In the genomic region with DNA sequence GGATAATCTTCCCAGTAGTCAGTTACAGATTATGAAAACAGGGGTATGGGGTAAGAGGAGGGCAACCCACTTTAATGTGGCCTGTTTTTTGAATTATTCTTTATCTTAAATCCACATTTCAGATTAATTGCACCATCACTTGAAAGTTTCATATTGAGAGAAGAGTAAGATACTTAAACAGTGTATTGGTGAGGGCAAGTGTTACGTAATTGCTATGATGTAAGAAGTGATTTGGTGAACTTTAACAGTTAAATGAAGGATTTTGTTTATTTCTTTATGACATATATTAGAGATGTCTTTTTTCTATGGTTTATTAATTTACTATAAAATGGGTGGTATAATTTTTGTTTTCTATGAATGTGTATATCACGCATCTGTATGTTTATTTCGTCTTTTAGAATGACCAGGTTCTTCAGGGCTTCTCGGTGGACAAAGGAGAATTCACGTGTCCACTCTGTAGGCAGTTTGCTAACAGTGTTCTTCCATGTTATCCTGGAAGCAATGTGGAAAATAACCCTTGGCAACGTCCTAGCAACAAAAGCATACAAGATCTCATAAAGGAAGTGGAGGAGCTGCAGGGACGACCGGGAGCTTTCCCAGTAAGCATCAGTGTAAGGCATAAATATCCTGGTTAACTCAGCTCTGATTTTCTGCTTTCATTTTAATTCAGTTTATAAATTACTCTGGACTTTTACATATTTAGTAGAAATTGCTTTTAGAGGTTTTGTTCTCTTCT, we compare ENCODE assay signal across 22 cellular contexts.
A peak's percentile ranks its signal among the peaks of the same experiment; 100 is the strongest.
DNase-seq lines count a peak whose midpoint lies in the region; ATAC-seq and TF ChIP-seq lines count a peak whose summit lies in the region.
"Had no signal": no experiment of that assay in that cellular context is flagged by ENCODE, and none has a peak within 500 bp of the region (broad histone marks: within the 10 kb centered on the region; RNA-seq: fewer than 3 reads in every experiment).

No MANE protein-coding gene starts in this region.

- intact Hi-C loops in MCF 10A (cut with micrococcal nuclease) = no loop called here
- intact Hi-C loops in mammary epithelial cell (cut with micrococcal nuclease) = no loop called here

- H3K9me3 Mint-ChIP-seq in MCF 10A (ENCODE audit: unreplicated experiment) = no peaks in the 10 kb centered on the region
- H3K9me3 Mint-ChIP-seq: activated CD4-positive, alpha-beta T cell treated with anti-CD3 and anti-CD28 coated beads, Interleukin-2, amount 10 ng/mL, durations not matched to agents 7 days and 5 days had no signal

- H2AFZ ChIP-seq in mammary epithelial cell (ENCODE audit: low read depth, low read length) = no peak overlapping the region
- no peak overlapping the region for H2AFZ ChIP-seq in smooth muscle cell (ENCODE audit: low read depth)

- H3F3A ChIP-seq in smooth muscle cell (ENCODE audit: low read depth) = peaks cover 4% of the 10 kb centered on the region

- no peak for ATAC-seq in GM21528 (IDR thresholded peaks at IDR 0.05; ENCODE audit: low FRiP score, unreplicated experiment)

- H3K27ac ChIP-seq in mammary epithelial cell (ENCODE audit: insufficient read depth, low read depth, low read length) (no peak overlapping the region), smooth muscle cell (ENCODE audit: low read depth) (peak overlapping the region; percentile 6)
- H3K27ac ChIP-seq: BLaER1, prostate gland had no signal

- peaks cover 19% of the 10 kb centered on the region for H3K36me3 Mint-ChIP-seq in MCF 10A (ENCODE audit: insufficient read depth, unreplicated experiment)

- H3K9ac ChIP-seq in mammary epithelial cell (ENCODE audit: insufficient read depth, low read length) = no peak overlapping the region
- no peak overlapping the region for H3K9ac ChIP-seq in smooth muscle cell (ENCODE audit: low read depth)
- H3K9ac ChIP-seq: BLaER1 had no signal

- H3K4me1 ChIP-seq in mammary epithelial cell (ENCODE audit: insufficient read depth, low read length) (no peaks in the 10 kb centered on the region), smooth muscle cell (ENCODE audit: low read depth) (peaks cover 11% of the 10 kb centered on the region)
- H3K4me1 ChIP-seq: BLaER1, prostate gland had no signal

- H3K27me3 ChIP-seq in mammary epithelial cell (ENCODE audit: insufficient read depth, low read length) (no peaks in the 10 kb centered on the region), smooth muscle cell (ENCODE audit: low read depth) (no peaks in the 10 kb centered on the region)
- H3K27me3 ChIP-seq: BLaER1 had no signal

- H3K27me3 Mint-ChIP-seq in MCF 10A (ENCODE audit: insufficient read depth, unreplicated experiment) = no peaks in the 10 kb centered on the region
- H3K27me3 Mint-ChIP-seq: activated CD4-positive, alpha-beta T cell treated with anti-CD3 and anti-CD28 coated beads, Interleukin-2, amount 10 ng/mL, durations not matched to agents 7 days and 5 days had no signal

- POLR2A ChIA-PET in MCF 10A (lab: Yijun Ruan, JAX) = interaction anchor here (1.0 kb wide), 1 partner anchor 19 kb away, joined by 3 read pairs; no protein-coding TSS in a partner anchor

- DNase-seq in MCF 10A (ENCODE audit: unreplicated experiment) (peak; percentile 18), mammary epithelial cell (no peak), choroid plexus epithelial cell (ENCODE audit: low read depth) (peak; percentile 53), fibroblast of villous mesenchyme (ENCODE audit: low read depth) (peak; percentile 66), smooth muscle cell (lab: John Stamatoyannopoulos, UW; ENCODE audit: unreplicated experiment) (no peak), cerebellar cortex (ENCODE audit: low spot score) (no peak)
- no peak for DNase-seq in activated CD4-positive, alpha-beta T cell treated with anti-CD3 and anti-CD28 coated beads for 4 hours
- DNase-seq: activated CD4-positive, alpha-beta T cell treated with anti-CD3 and anti-CD28 coated beads, Interleukin-2, amount 10 ng/mL, durations not matched to agents 7 days and 5 days; activated CD8-positive, alpha-beta memory T cell treated with anti-CD3 and anti-CD28 coated beads, Interleukin-2, amount 50 U/mL, for 4 hours; activated gamma-delta T cell; amygdala; central memory CD4-positive, alpha-beta T cell; effector memory CD4-positive, alpha-beta T cell; foreskin melanocyte; H7; hypothalamus; kidney glomerular epithelial cell; NCI-H1694; SW 1271 had no signal

- 90% methylated on average over 8 of the region's 8 CpGs for WGBS in mammary epithelial cell (ENCODE audit: low coverage, missing lambda C conversion rate)
- 70% methylated on average over 8 of the region's 8 CpGs for WGBS in smooth muscle cell (ENCODE audit: low lambda C conversion rate)

- in situ Hi-C loops in mammary epithelial cell (cut with MboI; ENCODE audit: low sequenced_read_pairs in 2 of 2) = no loop called here

- H3K27ac Mint-ChIP-seq in MCF 10A (ENCODE audit: low read depth, unreplicated experiment) = no peak overlapping the region
- H3K27ac Mint-ChIP-seq: activated CD4-positive, alpha-beta T cell treated with anti-CD3 and anti-CD28 coated beads, Interleukin-2, amount 10 ng/mL, durations not matched to agents 7 days and 5 days had no signal

- H4K20me1 ChIP-seq in mammary epithelial cell (ENCODE audit: insufficient read depth, low read length) (no peaks in the 10 kb centered on the region), smooth muscle cell (ENCODE audit: low read depth) (no peaks in the 10 kb centered on the region)
- H4K20me1 ChIP-seq: BLaER1 had no signal

- no TSS peak for BruUV-seq in MCF 10A (replicated peaks; lab: Mats Ljungman, UMichigan)
- no TSS peak for BruUV-seq in mammary epithelial cell (replicated peaks; lab: Mats Ljungman, UMichigan)

- H3K9me3 ChIP-seq in mammary epithelial cell (replicated peaks; ENCODE audit: insufficient read depth, low read length) (no peaks in the 10 kb centered on the region), smooth muscle cell (replicated peaks; ENCODE audit: low read depth) (no peaks in the 10 kb centered on the region)
- H3K9me3 ChIP-seq: BLaER1, prostate gland had no signal

- TF ChIP-seq CTCF in MCF 10A (IDR thresholded peaks at IDR 0.05; ENCODE audit: unreplicated experiment) = no peak
- no peak for TF ChIP-seq CTCF in mammary epithelial cell (conservative IDR thresholded peaks at IDR 0.05 in 1 of 2, IDR thresholded peaks at IDR 0.05 in 1 of 2; ENCODE audit: extremely low read depth in 1 of 2, insufficient read depth in 1 of 2, low read depth in 1 of 2, low read length in 2 of 2)
- no peak for TF ChIP-seq CTCF in choroid plexus epithelial cell (conservative IDR thresholded peaks at IDR 0.05; ENCODE audit: low read depth, low read length)
- no peak for TF ChIP-seq CTCF in fibroblast of villous mesenchyme (IDR thresholded peaks at IDR 0.05; ENCODE audit: insufficient read depth, low read depth, low read length)
- TF ChIP-seq CTCF in smooth muscle cell (IDR thresholded peaks at IDR 0.05; ENCODE audit: borderline replicate concordance, insufficient read depth, poor library complexity, severe bottlenecking) = no peak

- dilution Hi-C loops in mammary epithelial cell (cut with HindIII; ENCODE audit: low sequenced_read_pairs) = no loop called here

- H3K79me2 ChIP-seq in mammary epithelial cell (ENCODE audit: insufficient read depth, low read length) = no peaks in the 10 kb centered on the region
- H3K79me2 ChIP-seq in smooth muscle cell (ENCODE audit: low read depth) = no peaks in the 10 kb centered on the region

- CTCF ChIA-PET in MCF 10A (lab: Yijun Ruan, JAX) (no interaction called here), mammary epithelial cell (lab: Charles Lee; ENCODE audit: low non-redundant PET) (no interaction called here)

- H3K4me1 Mint-ChIP-seq in MCF 10A (ENCODE audit: insufficient read depth, unreplicated experiment) = peaks cover 9% of the 10 kb centered on the region

- no peak overlapping the region for H3K4me2 ChIP-seq in mammary epithelial cell (ENCODE audit: insufficient read depth, low read depth, low read length)
- H3K4me2 ChIP-seq in smooth muscle cell = no peak overlapping the region
- H3K4me2 ChIP-seq: BLaER1 had no signal

- H3K4me3 Mint-ChIP-seq in MCF 10A (ENCODE audit: unreplicated experiment) = no peak overlapping the region
- H3K4me3 Mint-ChIP-seq: activated CD4-positive, alpha-beta T cell treated with anti-CD3 and anti-CD28 coated beads, Interleukin-2, amount 10 ng/mL, durations not matched to agents 7 days and 5 days had no signal

- H3K36me3 ChIP-seq in mammary epithelial cell (ENCODE audit: insufficient read depth, low read length) (no peaks in the 10 kb centered on the region), smooth muscle cell (ENCODE audit: low read depth) (no peaks in the 10 kb centered on the region)
- H3K36me3 ChIP-seq: prostate gland had no signal

- H3K4me3 ChIP-seq in mammary epithelial cell (replicated peaks in 1 of 3; ENCODE audit: insufficient read depth in 1 of 3, low read depth in 2 of 3, low read length in 3 of 3) (no peak overlapping the region), choroid plexus epithelial cell (ENCODE audit: low read depth, low read length) (no peak overlapping the region), fibroblast of villous mesenchyme (ENCODE audit: low read depth, low read length) (no peak overlapping the region), smooth muscle cell (no peak overlapping the region)
- H3K4me3 ChIP-seq: BLaER1, prostate gland had no signal

Comparison
In these comparisons a context has a peak if more than half of its experiments do, and no peak if none do; other contexts are left out.
1. DNase-seq: peak in MCF 10A (single experiment), choroid plexus epithelial cell (single experiment) and fibroblast of villous mesenchyme (single experiment); none in mammary epithelial cell (single experiment), smooth muscle cell (single experiment), cerebellar cortex (single experiment) and activated CD4-positive, alpha-beta T cell treated with anti-CD3 and anti-CD28 coated beads for 4 hours (0 of 2).